Comparison of ENCODE assay signal across 10 cellular contexts in the genomic region with DNA sequence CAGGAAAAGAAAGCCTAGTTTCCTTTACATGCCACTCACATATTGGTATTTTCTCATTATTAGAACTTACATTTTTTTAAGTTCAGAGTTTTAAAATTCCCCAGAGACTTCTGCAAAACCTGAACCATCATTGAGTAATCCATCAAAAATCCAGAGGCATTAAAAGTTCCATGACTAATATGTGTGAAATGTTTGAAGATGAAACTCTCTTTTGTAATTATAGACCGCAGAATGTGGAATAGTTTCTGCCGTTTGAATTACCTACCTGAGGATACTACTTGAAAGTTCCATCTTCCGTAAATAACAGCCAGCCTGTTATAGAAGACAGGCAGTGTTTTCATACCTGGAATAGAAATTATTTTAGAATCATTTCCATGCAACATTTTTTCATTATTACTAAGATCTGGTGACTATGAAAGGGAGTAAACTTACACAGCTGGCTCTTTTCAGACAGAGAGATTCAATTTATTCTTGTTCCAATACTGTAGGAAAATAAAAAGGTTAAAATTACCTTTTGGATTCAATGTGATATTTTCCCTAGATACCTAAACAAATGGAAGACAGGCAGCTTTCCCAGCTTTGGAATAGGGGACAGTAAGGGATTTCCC.
DNase-seq lines count a peak whose midpoint lies in the region; ATAC-seq and TF ChIP-seq lines count a peak whose summit lies in the region.
"Had no signal": no experiment of that assay in that cellular context is flagged by ENCODE, and none has a peak within 500 bp of the region (broad histone marks: within the 10 kb centered on the region; RNA-seq: fewer than 3 reads in every experiment).

No MANE protein-coding gene starts in this region.

- no peak for TF ChIP-seq CTCF in foreskin fibroblast (IDR thresholded peaks at IDR 0.05; ENCODE audit: low read depth, low read length)

- no peak overlapping the region for H3K4me3 ChIP-seq in foreskin fibroblast (ENCODE audit: low read depth in 1 of 2, low read length in 2 of 2)

- no peak for ATAC-seq in GM18517 (IDR thresholded peaks at IDR 0.05; ENCODE audit: unreplicated experiment)
- ATAC-seq in HG02610 (IDR thresholded peaks at IDR 0.05; ENCODE audit: unreplicated experiment): no peak
- no peak for ATAC-seq in HG03520 (IDR thresholded peaks at IDR 0.05; ENCODE audit: unreplicated experiment)

- peak; percentile 25 for DNase-seq in DMS53 (lab: John Stamatoyannopoulos, UW)
- DNase-seq in DMS53 treated with DMSO at 0.1 percent for 48 hours (lab: John Stamatoyannopoulos, UW; ENCODE audit: unreplicated experiment): no peak
- DNase-seq in amniotic epithelial cell (ENCODE audit: low read depth): peak; percentile 84
- peak; percentile 57 to 80 for DNase-seq in foreskin fibroblast
- DNase-seq in MV-4-11 (lab: John Stamatoyannopoulos, UW): no peak
- DNase-seq: activated CD4-positive, CD25-positive, alpha-beta regulatory T cell treated with anti-CD3 and anti-CD28 coated beads, Interleukin-2, amount 50 U/mL, for 72 hours; NCI-H2227 treated with DMSO at 0.1 percent for 48 hours had no signal

Comparison
In these comparisons a context has a peak if more than half of its experiments do, and no peak if none do; other contexts are left out.
1. DNase-seq: peak in DMS53 (single experiment), amniotic epithelial cell (single experiment) and foreskin fibroblast (2 of 2); none in DMS53 treated with DMSO at 0.1 percent for 48 hours (single experiment) and MV-4-11 (single experiment).